In genomic region chr7:132311747-132312146, GRCh38 we compare ENCODE assay signal across 24 cellular contexts.
DNase-seq lines count a peak whose midpoint lies in the region; ATAC-seq, FAIRE-seq and TF ChIP-seq lines count a peak whose summit lies in the region.
"Had no signal": no experiment of that assay in that cellular context is flagged by ENCODE, and none has a peak within 500 bp of the region (broad histone marks: within the 10 kb centered on the region; RNA-seq: fewer than 3 reads in every experiment).

No MANE protein-coding gene starts in this region.

- no peaks in the 10 kb centered on the region for H3K36me3 Mint-ChIP-seq in T-helper 17 cell (ENCODE audit: low read depth)
- H3K36me3 Mint-ChIP-seq in CD4-positive, alpha-beta T cell (ENCODE audit: low read depth): no peaks in the 10 kb centered on the region

- CTCF ChIA-PET in endothelial cell of umbilical vein (lab: Charles Lee): interaction anchor here (0.8 to 3.2 kb wide), 4 partner anchors 18 to 269 kb away, joined by 3 to 9 read pairs (median 4); no protein-coding TSS in a partner anchor
- CTCF ChIA-PET in CD4-positive, alpha-beta T cell (lab: Charles Lee): no interaction called here

- no peak overlapping the region for H3K4me3 Mint-ChIP-seq in T-helper 17 cell
- no peak overlapping the region for H3K4me3 Mint-ChIP-seq in CD4-positive, alpha-beta T cell
- H3K4me3 Mint-ChIP-seq: CD4-positive, alpha-beta memory T cell; GM23338; H9; HFFc6 had no signal

- ATAC-seq in T-helper 17 cell (no peak), GM18868 (IDR thresholded peaks at IDR 0.05; ENCODE audit: unreplicated experiment) (no peak), left lung (no peak)
- no peak for ATAC-seq in CD4-positive, alpha-beta T cell (ENCODE audit: poor library complexity)
- ATAC-seq: GM23338 had no signal

- H3K4me3 ChIP-seq in endothelial cell of umbilical vein (replicated peaks in 1 of 3; ENCODE audit: insufficient read depth in 1 of 3, low read depth in 1 of 3, low read length in 3 of 3): no peak overlapping the region
- H3K4me3 ChIP-seq in osteoblast (ENCODE audit: insufficient read depth, low read length): no peak overlapping the region
- no peak overlapping the region for H3K4me3 ChIP-seq in left lung
- H3K4me3 ChIP-seq: BLaER1 treated with 17β-estradiol and CSF1 and Interleukin-3, amounts not matched to agents 10 nM and 100 nM; GM23338; MG63 had no signal

- no peaks in the 10 kb centered on the region for H3K9me3 ChIP-seq in T-helper 17 cell (ENCODE audit: control insufficient read depth, low read length, poor library complexity, severe bottlenecking)
- no peaks in the 10 kb centered on the region for H3K9me3 ChIP-seq in endothelial cell of umbilical vein (replicated peaks; ENCODE audit: control insufficient read depth, insufficient read depth, low read length)
- no peaks in the 10 kb centered on the region for H3K9me3 ChIP-seq in osteoblast (ENCODE audit: low read depth, low read length)
- no peaks in the 10 kb centered on the region for H3K9me3 ChIP-seq in CD4-positive, alpha-beta T cell (ENCODE audit: control insufficient read depth, low read length)
- no peaks in the 10 kb centered on the region for H3K9me3 ChIP-seq in left lung
- H3K9me3 ChIP-seq: MG63 had no signal

- no peaks in the 10 kb centered on the region for H3K27me3 ChIP-seq in endothelial cell of umbilical vein (ENCODE audit: control insufficient read depth in 2 of 2, insufficient read depth in 2 of 2, low read length in 2 of 2)
- no peaks in the 10 kb centered on the region for H3K27me3 ChIP-seq in osteoblast (ENCODE audit: insufficient read depth, low read length)
- peaks cover 5% of the 10 kb centered on the region for H3K27me3 ChIP-seq in CD4-positive, alpha-beta T cell (ENCODE audit: control insufficient read depth, insufficient read depth, low read length)
- H3K27me3 ChIP-seq in left lung: peaks cover 0 to 19% of the 10 kb centered on the region in 2 donors
- H3K27me3 ChIP-seq: BLaER1 treated with 17β-estradiol and CSF1 and Interleukin-3, amounts not matched to agents 10 nM and 100 nM; MG63 had no signal

- H3K27me3 Mint-ChIP-seq in T-helper 17 cell: peaks cover 39% of the 10 kb centered on the region
- H3K27me3 Mint-ChIP-seq in CD4-positive, alpha-beta T cell: peaks cover 66% of the 10 kb centered on the region

- dilution Hi-C loops in endothelial cell of umbilical vein (cut with MboI; ENCODE audit: extremely low pct_ligation_motif_present, low sequenced_read_pairs): no loop called here

- H3K4me1 ChIP-seq in endothelial cell of umbilical vein (ENCODE audit: control insufficient read depth, extremely low read depth, insufficient read depth, low read length) (peaks cover 23% of the 10 kb centered on the region), osteoblast (ENCODE audit: insufficient read depth, low read length) (no peaks in the 10 kb centered on the region), left lung (no peaks in the 10 kb centered on the region)

- H3K27ac Mint-ChIP-seq in T-helper 17 cell: peak overlapping the region; percentile 37
- no peak overlapping the region for H3K27ac Mint-ChIP-seq in CD4-positive, alpha-beta T cell
- H3K27ac Mint-ChIP-seq: CD4-positive, alpha-beta memory T cell; GM23338; H9; HFFc6 had no signal

- H3K79me2 ChIP-seq in endothelial cell of umbilical vein (ENCODE audit: control insufficient read depth, insufficient read depth, low read length) (no peaks in the 10 kb centered on the region), osteoblast (ENCODE audit: insufficient read depth, low read length) (no peaks in the 10 kb centered on the region)

- intact Hi-C loops in endothelial cell of umbilical vein (cut with micrococcal nuclease) (loop anchor here (5.0 kb wide), 1 partner anchor 164 kb away; no protein-coding TSS in a partner anchor), left lung (cut with DNase I) (loop anchor here in 1 of 2 donors (10.0 kb wide), 1 partner anchor 263 kb away; the partner anchor contains the start of gene PLXNA4)
- intact Hi-C loops in CD4-positive, alpha-beta T cell (cut with DNase I, micrococcal nuclease): loop anchor here in 1 of 2 experiments (10.0 kb wide), 1 partner anchor 1703 kb away; no protein-coding TSS in a partner anchor

- no TSS peak for BruUV-seq in endothelial cell of umbilical vein (replicated peaks; lab: Mats Ljungman, UMichigan)

- TF ChIP-seq CTCF in endothelial cell of umbilical vein (IDR thresholded peaks at IDR 0.05; ENCODE audit: extremely low read depth in 1 of 2, insufficient read depth in 1 of 2, low read depth in 1 of 2, low read length in 2 of 2) (no peak), osteoblast (IDR thresholded peaks at IDR 0.05; ENCODE audit: extremely low read depth, low read depth, low read length) (no peak), left lung (IDR thresholded peaks at IDR 0.05) (no peak)
- no peak for TF ChIP-seq CTCF in CD4-positive, alpha-beta T cell (IDR thresholded peaks at IDR 0.05)

- H3K27ac ChIP-seq in endothelial cell of umbilical vein (ENCODE audit: insufficient read depth, low read depth, low read length) (no peak overlapping the region), osteoblast (ENCODE audit: low read depth, low read length) (no peak overlapping the region), left lung (no peak overlapping the region)
- no peak overlapping the region for H3K27ac ChIP-seq in CD4-positive, alpha-beta T cell (ENCODE audit: low read depth, low read length)
- H3K27ac ChIP-seq: BLaER1 treated with 17β-estradiol and CSF1 and Interleukin-3, amounts not matched to agents 10 nM and 100 nM; RWPE1 had no signal

- TF ChIP-seq POLR2A in endothelial cell of umbilical vein (IDR thresholded peaks at IDR 0.05; ENCODE audit: low read depth, low read length): no peak
- no peak for TF ChIP-seq POLR2A in erythroblast (IDR thresholded peaks at IDR 0.05; ENCODE audit: low read length)

- POLR2A ChIA-PET in endothelial cell of umbilical vein (lab: Charles Lee): no interaction called here
- POLR2A ChIA-PET in CD4-positive, alpha-beta T cell (lab: Charles Lee): no interaction called here

- FAIRE-seq in endothelial cell of umbilical vein (lab: Jason Lieb, UNC): peak; percentile 15
- FAIRE-seq: G401.6 had no signal

- H3K9ac ChIP-seq in endothelial cell of umbilical vein (replicated peaks; ENCODE audit: extremely low read depth, insufficient read depth, low read length): no peak overlapping the region
- H3K9ac ChIP-seq: BLaER1 treated with 17β-estradiol and CSF1 and Interleukin-3, amounts not matched to agents 10 nM and 100 nM had no signal

- H2AFZ ChIP-seq in endothelial cell of umbilical vein (ENCODE audit: low read depth, low read length): no peak overlapping the region
- no peak overlapping the region for H2AFZ ChIP-seq in osteoblast (ENCODE audit: low read length)
- H2AFZ ChIP-seq: GM23338 had no signal

- H3K4me2 ChIP-seq in endothelial cell of umbilical vein (ENCODE audit: insufficient read depth, low read length): no peak overlapping the region
- no peak overlapping the region for H3K4me2 ChIP-seq in osteoblast (ENCODE audit: insufficient read depth, low read length)
- H3K4me2 ChIP-seq: BLaER1 treated with 17β-estradiol and CSF1 and Interleukin-3, amounts not matched to agents 10 nM and 100 nM; GM23338 had no signal

- no peaks in the 10 kb centered on the region for H3K9me1 ChIP-seq in endothelial cell of umbilical vein (replicated peaks; ENCODE audit: control insufficient read depth, extremely low read depth, insufficient read depth, low read length)

- DNase-seq in AG20443 (ENCODE audit: low spot score) (peak; percentile 33), T-helper 17 cell (no peak), endothelial cell of umbilical vein (ENCODE audit: low read depth, low spot score) (no peak), osteoblast (ENCODE audit: insufficient read length, low spot score, missing footprints) (peak; percentile 41), erythroblast (lab: John Stamatoyannopoulos, UW) (no peak), left lung (no peak)
- DNase-seq in CD4-positive, alpha-beta T cell: no peak
- DNase-seq: 8988T; ACHN; CD4-positive, alpha-beta memory T cell; COR-L47; DMS53; H9; HFFc6; KBM-7; MG63; NCI-H2029; NCI-H526 treated with DMSO at 0.1 percent for 48 hours; SHP77 had no signal

- H3K4me1 Mint-ChIP-seq in T-helper 17 cell: peaks cover 5% of the 10 kb centered on the region
- H3K4me1 Mint-ChIP-seq in CD4-positive, alpha-beta T cell (ENCODE audit: low read depth): peaks cover 2% of the 10 kb centered on the region
- H3K4me1 Mint-ChIP-seq: GM23338, H9 had no signal

- H3K36me3 ChIP-seq in endothelial cell of umbilical vein (ENCODE audit: control insufficient read depth in 2 of 2, extremely low read depth in 1 of 2, insufficient read depth in 2 of 2, low read length in 2 of 2): no peaks in the 10 kb centered on the region
- H3K36me3 ChIP-seq in osteoblast (ENCODE audit: insufficient read depth, low read length): no peaks in the 10 kb centered on the region
- H3K36me3 ChIP-seq in left lung: no peaks in the 10 kb centered on the region
- H3K36me3 ChIP-seq: BLaER1 treated with 17β-estradiol and CSF1 and Interleukin-3, amounts not matched to agents 10 nM and 100 nM; MG63 had no signal

- H3K9me3 Mint-ChIP-seq in CD4-positive, alpha-beta T cell: peaks cover under 1% of the 10 kb centered on the region
- H3K9me3 Mint-ChIP-seq: HFFc6 had no signal

- H4K20me1 ChIP-seq in endothelial cell of umbilical vein (replicated peaks; ENCODE audit: control insufficient read depth, extremely low read depth, insufficient read depth, low read length) (no peaks in the 10 kb centered on the region), osteoblast (ENCODE audit: insufficient read depth, low read length) (no peaks in the 10 kb centered on the region)
- H4K20me1 ChIP-seq: BLaER1 treated with 17β-estradiol and CSF1 and Interleukin-3, amounts not matched to agents 10 nM and 100 nM had no signal

TF ChIP-seq in endothelial cell of umbilical vein, 7 proteins besides CTCF, POLR2A, EP300 and RAD21:
- TF ChIP-seq EZH2 (IDR thresholded peaks at IDR 0.05; ENCODE audit: borderline replicate concordance, low read depth, low read length, severe bottlenecking) (no peak), MYC (IDR thresholded peaks at IDR 0.05; ENCODE audit: low read depth, low read length) (no peak), FOS (IDR thresholded peaks at IDR 0.05; ENCODE audit: borderline replicate concordance, insufficient read depth, low read length) (no peak)

Comparison
In these comparisons a context has a peak if more than half of its experiments do, and no peak if none do; other contexts are left out.
1. DNase-seq: peak in AG20443 (single experiment) and osteoblast (single experiment); none in T-helper 17 cell (0 of 3), endothelial cell of umbilical vein (single experiment), erythroblast (0 of 2), CD4-positive, alpha-beta T cell (0 of 10) and left lung (0 of 2).